9 cellular contexts compared by ENCODE assay signal in the genomic region with DNA sequence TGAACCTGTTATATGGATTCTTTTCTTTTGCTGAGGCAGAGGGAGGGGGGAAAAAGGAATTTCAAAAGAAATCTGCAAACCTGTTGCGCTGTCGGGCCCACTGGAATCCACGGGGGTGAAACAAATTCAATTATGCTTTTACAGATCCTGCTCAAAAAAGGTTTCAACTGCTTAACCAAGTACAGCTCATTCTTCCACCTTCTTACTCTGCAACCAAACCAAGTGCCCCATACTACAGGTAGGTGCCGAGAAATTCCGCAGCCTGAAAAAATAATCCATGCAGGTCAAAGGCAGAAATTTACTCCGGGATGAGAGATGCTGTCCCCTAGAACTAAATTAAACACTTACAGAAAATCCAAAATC. TPM values are rescaled to one million over a fixed set of nuclear protein-coding genes. Genes with fewer than 3 reads are reported as not detected.
DNase-seq lines count a peak whose midpoint lies in the region; ATAC-seq, FAIRE-seq and TF ChIP-seq lines count a peak whose summit lies in the region.
"Had no signal": no experiment of that assay in that cellular context is flagged by ENCODE, and none has a peak within 500 bp of the region (broad histone marks: within the 10 kb centered on the region; RNA-seq: fewer than 3 reads in every experiment).

No MANE protein-coding gene starts in this region.

- H4K20me1 ChIP-seq in keratinocyte (ENCODE audit: control insufficient read depth, extremely low read depth, insufficient read depth, low read length), result no peaks in the 10 kb centered on the region

- no peaks in the 10 kb centered on the region for H3K36me3 ChIP-seq in HUES6 (ENCODE audit: control insufficient read depth, insufficient read depth, low read length)
- no peaks in the 10 kb centered on the region for H3K36me3 ChIP-seq in keratinocyte (ENCODE audit: control insufficient read depth in 2 of 2, extremely low read depth in 1 of 2, insufficient read depth in 2 of 2, low read length in 2 of 2)
- H3K36me3 ChIP-seq in spleen, result no peaks in the 10 kb centered on the region
- H3K36me3 ChIP-seq: gastroesophageal sphincter had no signal

- no peak for DNase-seq in activated T-helper 2 cell treated with anti-CD3 and anti-CD28 coated beads, Interferon-gamma antibody, Interleukin-2, Interleukin-4, amounts not matched to agents 10 μg/mL and 5 μg/mL and 100 μg/mL, durations not matched to agents 14 hours and 24 hours and 36 hours (ENCODE audit: low spot score)
- DNase-seq in keratinocyte (ENCODE audit: low read depth, low spot score) (no peak), spleen (no peak), NCI-H2029 (lab: John Stamatoyannopoulos, UW) (no peak), midbrain (lab: John Stamatoyannopoulos, UW) (no peak)

- H3K27me3 ChIP-seq in HUES6 (ENCODE audit: control insufficient read depth, insufficient read depth, low read length) (no peaks in the 10 kb centered on the region), keratinocyte (ENCODE audit: control insufficient read depth, extremely low read depth, insufficient read depth, low read length) (no peaks in the 10 kb centered on the region), spleen (replicated peaks in 1 of 7) (no peaks in the 10 kb centered on the region)
- H3K27me3 ChIP-seq: gastroesophageal sphincter had no signal

- ATAC-seq in GM21447 (IDR thresholded peaks at IDR 0.05; ENCODE audit: unreplicated experiment) (no peak), HG03442 (IDR thresholded peaks at IDR 0.05; ENCODE audit: unreplicated experiment) (no peak)

- H2AFZ ChIP-seq in keratinocyte (ENCODE audit: control insufficient read depth, low read length), result no peak overlapping the region

- FAIRE-seq in keratinocyte (lab: Jason Lieb, UNC), result peak; percentile 17

- H3K9me3 ChIP-seq in HUES6 (ENCODE audit: control insufficient read depth, insufficient read depth, low read depth, low read length) (no peaks in the 10 kb centered on the region), keratinocyte (ENCODE audit: control insufficient read depth, low read depth, low read length) (no peaks in the 10 kb centered on the region), spleen (no peaks in the 10 kb centered on the region)
- H3K9me3 ChIP-seq: gastroesophageal sphincter had no signal

- H3K79me2 ChIP-seq in keratinocyte (ENCODE audit: control insufficient read depth, insufficient read depth, low read length), result peaks cover 53% of the 10 kb centered on the region

- peaks cover 21% of the 10 kb centered on the region for H3K36me3 Mint-ChIP-seq in activated T-helper 2 cell treated with anti-CD3 and anti-CD28 coated beads, Interferon-gamma antibody, Interleukin-2, Interleukin-4, amounts not matched to agents 10 μg/mL and 5 μg/mL and 100 μg/mL, durations not matched to agents 14 hours and 24 hours and 36 hours (ENCODE audit: low read depth)

- H3K27ac Mint-ChIP-seq in activated T-helper 2 cell treated with anti-CD3 and anti-CD28 coated beads, Interferon-gamma antibody, Interleukin-2, Interleukin-4, amounts not matched to agents 10 μg/mL and 5 μg/mL and 100 μg/mL, durations not matched to agents 14 hours and 24 hours and 36 hours, result peak overlapping the region; percentile 79

- no peak for TF ChIP-seq POLR2A in spleen (IDR thresholded peaks at IDR 0.05)

- H3K9ac ChIP-seq in HUES6 (ENCODE audit: low read length) (peak overlapping the region; percentile 57), keratinocyte (ENCODE audit: control insufficient read depth, extremely low read depth, insufficient read depth, low read length) (peak overlapping the region; percentile 91)

- TF ChIP-seq CTCF in keratinocyte (optimal IDR thresholded peaks at IDR 0.05 in 1 of 3, IDR thresholded peaks at IDR 0.05 in 1 of 3, conservative IDR thresholded peaks at IDR 0.05 in 1 of 3; ENCODE audit: extremely low read depth in 1 of 3, insufficient read depth in 2 of 3, low read length in 3 of 3) (no peak), spleen (IDR thresholded peaks at IDR 0.05 in 8 of 11, conservative IDR thresholded peaks at IDR 0.05 in 3 of 11) (no peak)

- dilution Hi-C loops in keratinocyte (cut with MboI; ENCODE audit: extremely low pct_ligation_motif_present, low sequenced_read_pairs), result no loop called here

- intact Hi-C loops in activated T-helper 2 cell treated with anti-CD3 and anti-CD28 coated beads, Interferon-gamma antibody, Interleukin-2, Interleukin-4, amounts not matched to agents 10 μg/mL and 5 μg/mL and 100 μg/mL, durations not matched to agents 14 hours and 24 hours and 36 hours (cut with micrococcal nuclease), result loop anchor here (1.0 to 10.0 kb wide), 5 partner anchors 65 to 1408 kb away; a partner anchor contains a TSS
- intact Hi-C loops in spleen (cut with DNase I; ENCODE audit: low total_unique reads), result loop anchor here (10.0 kb wide), 1 partner anchor 102 kb away; no protein-coding TSS in a partner anchor

- peak overlapping the region; percentile 62 for H3K27ac ChIP-seq in HUES6 (ENCODE audit: low read depth, low read length)
- peak overlapping the region; percentile 95 for H3K27ac ChIP-seq in keratinocyte (ENCODE audit: control insufficient read depth, insufficient read depth, low read length)
- peak overlapping the region in 6 of 8 donors; percentile 6 to 62 (median 40) for H3K27ac ChIP-seq in spleen

- H3K9me1 ChIP-seq in keratinocyte (ENCODE audit: control insufficient read depth, extremely low read depth, insufficient read depth, low read length), result no peaks in the 10 kb centered on the region

- peak overlapping the region; percentile 84 for H3K4me3 Mint-ChIP-seq in activated T-helper 2 cell treated with anti-CD3 and anti-CD28 coated beads, Interferon-gamma antibody, Interleukin-2, Interleukin-4, amounts not matched to agents 10 μg/mL and 5 μg/mL and 100 μg/mL, durations not matched to agents 14 hours and 24 hours and 36 hours (ENCODE audit: low read depth)

- H3K4me3 ChIP-seq in HUES6 (ENCODE audit: low read depth, low read length), result peak overlapping the region; percentile 69
- peak overlapping the region; percentile 64 to 97 (median 95) for H3K4me3 ChIP-seq in keratinocyte (ENCODE audit: control insufficient read depth in 2 of 3, extremely low read depth in 1 of 3, insufficient read depth in 2 of 3, low read depth in 1 of 3, low read length in 3 of 3)
- no peak overlapping the region for H3K4me3 ChIP-seq in spleen

- WGBS in spleen, 5 donors, result 74 to 83% (median 79%) methylated on average over 6 of the region's 6 CpGs

- H3K9me3 Mint-ChIP-seq in activated T-helper 2 cell treated with anti-CD3 and anti-CD28 coated beads, Interferon-gamma antibody, Interleukin-2, Interleukin-4, amounts not matched to agents 10 μg/mL and 5 μg/mL and 100 μg/mL, durations not matched to agents 14 hours and 24 hours and 36 hours, result no peaks in the 10 kb centered on the region

- peak overlapping the region; percentile 93 for H3K4me2 ChIP-seq in keratinocyte (ENCODE audit: control insufficient read depth, extremely low read depth, insufficient read depth, low read depth, low read length)

- H3K4me1 ChIP-seq in HUES6 (ENCODE audit: control insufficient read depth, insufficient read depth, low read length), result peaks cover 23% of the 10 kb centered on the region
- peaks cover 9% of the 10 kb centered on the region for H3K4me1 ChIP-seq in keratinocyte (ENCODE audit: control insufficient read depth, extremely low read depth, insufficient read depth, low read length)
- peaks cover 0 to 19% (median 14%) of the 10 kb centered on the region in 6 donors for H3K4me1 ChIP-seq in spleen

- no peaks in the 10 kb centered on the region for H3K27me3 Mint-ChIP-seq in activated T-helper 2 cell treated with anti-CD3 and anti-CD28 coated beads, Interferon-gamma antibody, Interleukin-2, Interleukin-4, amounts not matched to agents 10 μg/mL and 5 μg/mL and 100 μg/mL, durations not matched to agents 14 hours and 24 hours and 36 hours (ENCODE audit: low read depth)

- peaks cover 51% of the 10 kb centered on the region for H3K4me1 Mint-ChIP-seq in activated T-helper 2 cell treated with anti-CD3 and anti-CD28 coated beads, Interferon-gamma antibody, Interleukin-2, Interleukin-4, amounts not matched to agents 10 μg/mL and 5 μg/mL and 100 μg/mL, durations not matched to agents 14 hours and 24 hours and 36 hours (ENCODE audit: low read depth)

RNA-seq across cellular contexts. Expression of a gene that starts 0.4 kb away (rescaled TPM):
- total RNA-seq in activated T-helper 2 cell treated with anti-CD3 and anti-CD28 coated beads, Interferon-gamma antibody, Interleukin-2, Interleukin-4, amounts not matched to agents 10 μg/mL and 5 μg/mL and 100 μg/mL, durations not matched to agents 14 hours and 24 hours and 36 hours, result 20.5 and 23.9 TPM in 2 replicates
- polyA plus RNA-seq in keratinocyte, result 5.3 to 16.4 TPM (median 15.0 TPM) in 3 replicates
- polyA plus RNA-seq in keratinocyte (2011; ENCODE audit: low read depth), result 6.5 TPM
- polyA plus RNA-seq in keratinocyte (2011; cell fraction: cytosol; rRNA removed), result 7.6 and 9.6 TPM in 2 replicates
- polyA plus RNA-seq in keratinocyte (2011; cell fraction: nucleus; rRNA removed), result 36.2 and 39.0 TPM in 2 replicates
- 8.3 and 16.0 TPM in 2 replicates for polyA plus RNA-seq in keratinocyte (2012; ENCODE audit: low replicate concordance)
- polyA minus RNA-seq in keratinocyte, result 8.0 to 23.8 TPM (median 16.6 TPM) in 3 replicates
- polyA minus RNA-seq in keratinocyte (2011; cell fraction: cytosol; rRNA and poly(A)+ RNA removed), result 2.7 TPM
- 21.7 and 32.8 TPM in 2 replicates for polyA minus RNA-seq in keratinocyte (2011; cell fraction: nucleus; rRNA and poly(A)+ RNA removed)
- 1 to 10 TPM in 4 of 7 donors, under 1 TPM in 3; 0.40 to 1.8 (median 1.0) TPM for total RNA-seq in spleen
- under 1 TPM; 0.38 to 0.63 (median 0.42) TPM for polyA plus RNA-seq in spleen

Comparison
In these comparisons a context has a peak if more than half of its experiments do, and no peak if none do; other contexts are left out.
1. H3K27ac ChIP-seq: peak in every context shown above with its lines; median percentile 95 in keratinocyte; 62 in HUES6; 40 in spleen.
2. H3K4me3 ChIP-seq: peak in HUES6 (single experiment) and keratinocyte (3 of 3); none in spleen (0 of 8).